18 cellular contexts compared by ENCODE assay signal in genomic region chr15:66362776-66363175, GRCh38. TPM values are rescaled to one million over a fixed set of nuclear protein-coding genes. Genes with fewer than 3 reads are reported as not detected.
A peak's percentile ranks its signal among the peaks of the same experiment; 100 is the strongest.
DNase-seq lines count a peak whose midpoint lies in the region; ATAC-seq, FAIRE-seq and TF ChIP-seq lines count a peak whose summit lies in the region.
"Had no signal": no experiment of that assay in that cellular context is flagged by ENCODE, and none has a peak within 500 bp of the region (broad histone marks: within the 10 kb centered on the region; RNA-seq: fewer than 3 reads in every experiment).

No MANE protein-coding gene starts in this region.

- H3K4me3 Mint-ChIP-seq in Caco-2 (ENCODE audit: unreplicated experiment) = no peak overlapping the region
- no peak overlapping the region for H3K4me3 Mint-ChIP-seq in progenitor cell of endocrine pancreas (ENCODE audit: low read depth)
- H3K4me3 Mint-ChIP-seq in activated T-helper 1 cell treated with anti-CD3 and anti-CD28 coated beads, Interleukin-12 subunit alpha, Interleukin-12 subunit beta, Interleukin-2, Interleukin-4 antibody, amounts not matched to agents 30 ng/mL and 10 ng/mL and 1 ng/mL, durations not matched to agents 14 hours and 24 hours and 36 hours = no peak overlapping the region
- H3K4me3 Mint-ChIP-seq: CD4-positive, alpha-beta memory T cell had no signal

- H3K4me1 ChIP-seq in Caco-2 = peaks cover 18% of the 10 kb centered on the region
- no peaks in the 10 kb centered on the region for H3K4me1 ChIP-seq in osteoblast (ENCODE audit: insufficient read depth, low read length)
- H3K4me1 ChIP-seq: BE2C had no signal

- no peak for TF ChIP-seq CTCF in Caco-2 (IDR thresholded peaks at IDR 0.05; ENCODE audit: insufficient read depth in 1 of 2, low read depth in 1 of 2, low read length in 1 of 2, severe bottlenecking in 1 of 2, unreplicated experiment in 1 of 2)
- TF ChIP-seq CTCF in bronchial epithelial cell (IDR thresholded peaks at IDR 0.05; ENCODE audit: insufficient read depth, low read length, severe bottlenecking) = no peak
- no peak for TF ChIP-seq CTCF in progenitor cell of endocrine pancreas (IDR thresholded peaks at IDR 0.05; ENCODE audit: unreplicated experiment)
- no peak for TF ChIP-seq CTCF in osteoblast (IDR thresholded peaks at IDR 0.05; ENCODE audit: extremely low read depth, low read depth, low read length)

- CTCF ChIA-PET in Caco-2 (lab: Charles Lee) = no interaction called here

- peaks cover 12% of the 10 kb centered on the region for H3K4me1 Mint-ChIP-seq in Caco-2 (ENCODE audit: low read depth, unreplicated experiment)
- H3K4me1 Mint-ChIP-seq in progenitor cell of endocrine pancreas (ENCODE audit: low read depth) = peaks cover 1% of the 10 kb centered on the region
- no peaks in the 10 kb centered on the region for H3K4me1 Mint-ChIP-seq in activated T-helper 1 cell treated with anti-CD3 and anti-CD28 coated beads, Interleukin-12 subunit alpha, Interleukin-12 subunit beta, Interleukin-2, Interleukin-4 antibody, amounts not matched to agents 30 ng/mL and 10 ng/mL and 1 ng/mL, durations not matched to agents 14 hours and 24 hours and 36 hours (ENCODE audit: low read depth)
- H3K4me1 Mint-ChIP-seq: CD4-positive, alpha-beta memory T cell had no signal

- H3K36me3 ChIP-seq in Caco-2 (ENCODE audit: control insufficient read depth, insufficient read depth, low read length) (no peaks in the 10 kb centered on the region), bronchial epithelial cell (ENCODE audit: control insufficient read depth, insufficient read depth, low read length) (no peaks in the 10 kb centered on the region), osteoblast (ENCODE audit: insufficient read depth, low read length) (no peaks in the 10 kb centered on the region)
- H3K36me3 ChIP-seq: BE2C had no signal

- H3K4me3 ChIP-seq in Caco-2 (ENCODE audit: low read depth, low read length) (no peak overlapping the region), bronchial epithelial cell (ENCODE audit: low read depth, low read length) (no peak overlapping the region), osteoblast (ENCODE audit: insufficient read depth, low read length) (no peak overlapping the region)
- H3K4me3 ChIP-seq: GM23248 had no signal

- FAIRE-seq in bronchial epithelial cell (lab: Jason Lieb, UNC) = no peak
- FAIRE-seq: A204.1, H54 had no signal

- H3K9me3 Mint-ChIP-seq in Caco-2 (ENCODE audit: unreplicated experiment) = no peaks in the 10 kb centered on the region
- no peaks in the 10 kb centered on the region for H3K9me3 Mint-ChIP-seq in progenitor cell of endocrine pancreas (ENCODE audit: low read depth)
- H3K9me3 Mint-ChIP-seq in activated T-helper 1 cell treated with anti-CD3 and anti-CD28 coated beads, Interleukin-12 subunit alpha, Interleukin-12 subunit beta, Interleukin-2, Interleukin-4 antibody, amounts not matched to agents 30 ng/mL and 10 ng/mL and 1 ng/mL, durations not matched to agents 14 hours and 24 hours and 36 hours = no peaks in the 10 kb centered on the region
- H3K9me3 Mint-ChIP-seq: CD4-positive, alpha-beta memory T cell had no signal

- H3K27ac ChIP-seq in osteoblast (ENCODE audit: low read depth, low read length) = no peak overlapping the region
- H3K27ac ChIP-seq: C4-2B, GM23248 had no signal

- H3K27me3 Mint-ChIP-seq in Caco-2 (ENCODE audit: insufficient read depth, unreplicated experiment) (no peaks in the 10 kb centered on the region), progenitor cell of endocrine pancreas (no peaks in the 10 kb centered on the region)
- no peaks in the 10 kb centered on the region for H3K27me3 Mint-ChIP-seq in activated T-helper 1 cell treated with anti-CD3 and anti-CD28 coated beads, Interleukin-12 subunit alpha, Interleukin-12 subunit beta, Interleukin-2, Interleukin-4 antibody, amounts not matched to agents 30 ng/mL and 10 ng/mL and 1 ng/mL, durations not matched to agents 14 hours and 24 hours and 36 hours (ENCODE audit: insufficient read depth)
- H3K27me3 Mint-ChIP-seq: CD4-positive, alpha-beta memory T cell had no signal

- ATAC-seq in esophagus mucosa = peak; percentile 11

- H3K27me3 ChIP-seq in Caco-2 (replicated peaks; ENCODE audit: control insufficient read depth, insufficient read depth, low read length) = no peaks in the 10 kb centered on the region
- no peaks in the 10 kb centered on the region for H3K27me3 ChIP-seq in bronchial epithelial cell (ENCODE audit: control insufficient read depth, insufficient read depth, low read length)
- no peaks in the 10 kb centered on the region for H3K27me3 ChIP-seq in osteoblast (ENCODE audit: insufficient read depth, low read length)
- H3K27me3 ChIP-seq: BE2C had no signal

- H3K9me3 ChIP-seq in Caco-2 = no peaks in the 10 kb centered on the region
- H3K9me3 ChIP-seq in osteoblast (ENCODE audit: low read depth, low read length) = no peaks in the 10 kb centered on the region
- H3K9me3 ChIP-seq: BE2C had no signal

- no peak overlapping the region for H3K4me2 ChIP-seq in osteoblast (ENCODE audit: insufficient read depth, low read length)

- intact Hi-C loops in Caco-2 (cut with micrococcal nuclease; ENCODE audit: unreplicated experiment) = no loop called here
- intact Hi-C loops in activated T-helper 1 cell treated with anti-CD3 and anti-CD28 coated beads, Interleukin-12 subunit alpha, Interleukin-12 subunit beta, Interleukin-2, Interleukin-4 antibody, amounts not matched to agents 30 ng/mL and 10 ng/mL and 1 ng/mL, durations not matched to agents 14 hours and 24 hours and 36 hours (cut with micrococcal nuclease) = no loop called here

- POLR2A ChIA-PET in Caco-2 (lab: Charles Lee) = no interaction called here

- H3K36me3 Mint-ChIP-seq in Caco-2 (ENCODE audit: insufficient read depth, unreplicated experiment) = no peaks in the 10 kb centered on the region
- no peaks in the 10 kb centered on the region for H3K36me3 Mint-ChIP-seq in progenitor cell of endocrine pancreas (ENCODE audit: insufficient read depth)
- no peaks in the 10 kb centered on the region for H3K36me3 Mint-ChIP-seq in activated T-helper 1 cell treated with anti-CD3 and anti-CD28 coated beads, Interleukin-12 subunit alpha, Interleukin-12 subunit beta, Interleukin-2, Interleukin-4 antibody, amounts not matched to agents 30 ng/mL and 10 ng/mL and 1 ng/mL, durations not matched to agents 14 hours and 24 hours and 36 hours (ENCODE audit: low read depth)
- H3K36me3 Mint-ChIP-seq: CD4-positive, alpha-beta memory T cell had no signal

- no peaks in the 10 kb centered on the region for H3K79me2 ChIP-seq in osteoblast (ENCODE audit: insufficient read depth, low read length)

- BruUV-seq in Caco-2 (replicated peaks; lab: Mats Ljungman, UMichigan) = no TSS peak

- DNase-seq in Caco-2 (no peak), bronchial epithelial cell (ENCODE audit: low read depth) (peak; percentile 58), progenitor cell of endocrine pancreas (ENCODE audit: low spot score, unreplicated experiment) (no peak), NCI-H1092 (lab: John Stamatoyannopoulos, UW) (no peak), osteoblast (ENCODE audit: insufficient read length, low spot score, missing footprints) (no peak)
- DNase-seq in activated T-helper 1 cell treated with anti-CD3 and anti-CD28 coated beads, Interleukin-12 subunit alpha, Interleukin-12 subunit beta, Interleukin-2, Interleukin-4 antibody, amounts not matched to agents 30 ng/mL and 10 ng/mL and 1 ng/mL, durations not matched to agents 14 hours and 24 hours and 36 hours (ENCODE audit: low spot score) = no peak
- DNase-seq: ACHN; BE2C; Calu3; CD4-positive, alpha-beta memory T cell; DMS79 treated with DMSO at 0.1 percent for 48 hours; GF-D8; GM23248; HCEC 1CT had no signal

- H2AFZ ChIP-seq in osteoblast (ENCODE audit: low read length) = no peak overlapping the region
- H2AFZ ChIP-seq: GM23248 had no signal

- H3K27ac Mint-ChIP-seq in Caco-2 (ENCODE audit: unreplicated experiment) (peak overlapping the region; percentile 45), progenitor cell of endocrine pancreas (peak overlapping the region; percentile 84)
- H3K27ac Mint-ChIP-seq in activated T-helper 1 cell treated with anti-CD3 and anti-CD28 coated beads, Interleukin-12 subunit alpha, Interleukin-12 subunit beta, Interleukin-2, Interleukin-4 antibody, amounts not matched to agents 30 ng/mL and 10 ng/mL and 1 ng/mL, durations not matched to agents 14 hours and 24 hours and 36 hours = no peak overlapping the region
- H3K27ac Mint-ChIP-seq: CD4-positive, alpha-beta memory T cell had no signal

- H4K20me1 ChIP-seq in osteoblast (ENCODE audit: insufficient read depth, low read length) = no peaks in the 10 kb centered on the region

RNA-seq across cellular contexts. Expression of gene TIPIN, which starts 6.3 kb away (rescaled TPM):
- 22.8 and 28.0 TPM in 2 replicates for total RNA-seq in Caco-2 (2022)
- total RNA-seq in bronchial epithelial cell = 10.5 and 17.8 TPM in 2 replicates
- 6.4 TPM for total RNA-seq in esophagus mucosa
- total RNA-seq in progenitor cell of endocrine pancreas = 10.1 and 11.0 TPM in 2 replicates
- 7.4 and 9.0 TPM in 2 replicates for total RNA-seq in osteoblast
- total RNA-seq in activated T-helper 1 cell treated with anti-CD3 and anti-CD28 coated beads, Interleukin-12 subunit alpha, Interleukin-12 subunit beta, Interleukin-2, Interleukin-4 antibody, amounts not matched to agents 30 ng/mL and 10 ng/mL and 1 ng/mL, durations not matched to agents 14 hours and 24 hours and 36 hours = 49.2 and 56.0 TPM in 2 replicates

RNA-seq across cellular contexts. Expression of gene MAP2K1, which starts 23.9 kb away (rescaled TPM):
- total RNA-seq in Caco-2 (2022) = 63.7 and 64.1 TPM in 2 replicates
- total RNA-seq in bronchial epithelial cell = 57.7 and 70.0 TPM in 2 replicates
- 39.7 TPM for total RNA-seq in esophagus mucosa
- 28.6 TPM in 2 replicates for total RNA-seq in progenitor cell of endocrine pancreas
- 19.2 and 21.2 TPM in 2 replicates for total RNA-seq in osteoblast
- 82.5 and 86.6 TPM in 2 replicates for total RNA-seq in activated T-helper 1 cell treated with anti-CD3 and anti-CD28 coated beads, Interleukin-12 subunit alpha, Interleukin-12 subunit beta, Interleukin-2, Interleukin-4 antibody, amounts not matched to agents 30 ng/mL and 10 ng/mL and 1 ng/mL, durations not matched to agents 14 hours and 24 hours and 36 hours
